ENCODE assay signal across 25 cellular contexts in the genomic region with DNA sequence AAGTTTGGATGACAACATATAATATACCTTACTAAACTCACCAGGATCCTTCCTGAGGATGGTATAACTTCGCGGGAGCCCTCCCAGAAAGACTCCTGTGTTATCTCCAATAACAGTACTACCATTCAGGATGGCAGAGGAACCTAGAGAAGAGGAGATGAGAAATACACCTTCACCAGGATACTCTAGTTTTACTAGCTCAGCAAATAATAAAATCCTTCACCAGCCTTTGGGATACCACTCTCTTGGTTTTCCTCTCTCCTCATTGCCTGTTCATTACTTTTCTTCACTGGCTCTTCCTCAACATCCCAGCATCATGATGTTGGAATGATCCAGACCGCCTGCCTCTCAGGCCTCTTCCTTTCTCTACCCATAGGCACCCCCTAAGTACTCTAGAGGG.
DNase-seq lines count a peak whose midpoint lies in the region; ATAC-seq, FAIRE-seq and TF ChIP-seq lines count a peak whose summit lies in the region.
"Had no signal": no experiment of that assay in that cellular context is flagged by ENCODE, and none has a peak within 500 bp of the region (broad histone marks: within the 10 kb centered on the region; RNA-seq: fewer than 3 reads in every experiment).

No MANE protein-coding gene starts in this region.

- no TSS peak for BruUV-seq in K562 (replicated peaks; lab: Mats Ljungman, UMichigan)
- no TSS peak for BruUV-seq in A673 (replicated peaks; lab: Mats Ljungman, UMichigan)

- H3K4me1 Mint-ChIP-seq in nephron progenitor cell = peaks cover 20% of the 10 kb centered on the region
- H3K4me1 Mint-ChIP-seq: CD14-positive monocyte; CD4-positive, alpha-beta memory T cell; CD4-positive, CD25-positive, alpha-beta regulatory T cell; CD8-positive, alpha-beta memory T cell had no signal

- POLR2A ChIA-PET in A549 (lab: Yijun Ruan, JAX) (no interaction called here), K562 (lab: Yijun Ruan, JAX) (no interaction called here), A673 (lab: Charles Lee; ENCODE audit: low non-redundant PET) (no interaction called here)

- H3K27me3 ChIP-seq in K562 (ENCODE audit: control insufficient read depth in 2 of 2, insufficient read depth in 2 of 2, low read length in 2 of 2) = no peaks in the 10 kb centered on the region
- peaks cover 4% of the 10 kb centered on the region for H3K27me3 ChIP-seq in A673 (replicated peaks; ENCODE audit: insufficient read depth, low read depth, low read length, poor library complexity)
- H3K27me3 ChIP-seq: BE2C, BLaER1 had no signal

- no peak overlapping the region for H3K9ac ChIP-seq in K562 (ENCODE audit: insufficient read depth in 1 of 2, low read depth in 2 of 2, low read length in 2 of 2)
- H3K9ac ChIP-seq: BLaER1 had no signal

- no peak for TF ChIP-seq CTCF in A549 (IDR thresholded peaks at IDR 0.05)
- no peak for TF ChIP-seq CTCF in K562 (IDR thresholded peaks at IDR 0.05 in 2 of 3, conservative IDR thresholded peaks at IDR 0.05 in 1 of 3; ENCODE audit: insufficient read depth in 2 of 3, low read depth in 1 of 3, low read length in 3 of 3)
- no peak for TF ChIP-seq CTCF in nephron progenitor cell (IDR thresholded peaks at IDR 0.05)
- no peak for TF ChIP-seq CTCF in A673 (conservative IDR thresholded peaks at IDR 0.05; ENCODE audit: low read depth, low read length)

- DNase-seq in A549 (ENCODE audit: low read depth in 1 of 2, low spot score in 1 of 2) = no peak
- no peak for DNase-seq in K562 (ENCODE audit: extremely low read depth in 1 of 4, low spot score in 3 of 4)
- no peak for DNase-seq in nephron progenitor cell
- no peak for DNase-seq in GM19240 (ENCODE audit: insufficient read length, low spot score)
- DNase-seq in A673 (ENCODE audit: low spot score) = no peak
- DNase-seq: 8988T; ACHN; BE2C; C1 segment of cervical spinal cord; CD4-positive, alpha-beta memory T cell; CD4-positive, CD25-positive, alpha-beta regulatory T cell; CD8-positive, alpha-beta memory T cell; COR-L47; DMS 273 treated with DMSO at 0.1 percent for 48 hours; DMS153; DMS53; DMS79; DND-41; EL; GF-D8 had no signal

- H3K9me3 Mint-ChIP-seq in nephron progenitor cell = no peaks in the 10 kb centered on the region

- H3K4me1 ChIP-seq in A549 = no peaks in the 10 kb centered on the region
- H3K4me1 ChIP-seq in K562 (replicated peaks in 1 of 2; ENCODE audit: control insufficient read depth in 2 of 2, insufficient read depth in 2 of 2, low read length in 2 of 2) = no peaks in the 10 kb centered on the region
- H3K4me1 ChIP-seq in A673 (ENCODE audit: insufficient read depth, low read length, poor library complexity, severe bottlenecking) = no peaks in the 10 kb centered on the region
- H3K4me1 ChIP-seq: BE2C, BLaER1 had no signal

- H3K79me2 ChIP-seq in K562 (ENCODE audit: control insufficient read depth, insufficient read depth, low read length) = no peaks in the 10 kb centered on the region

- H3K9me3 ChIP-seq in A549 (no peaks in the 10 kb centered on the region), K562 (replicated peaks; ENCODE audit: control insufficient read depth, insufficient read depth, low read depth, low read length) (no peaks in the 10 kb centered on the region), A673 (ENCODE audit: low read depth, low read length, poor library complexity, severe bottlenecking) (no peaks in the 10 kb centered on the region)
- H3K9me3 ChIP-seq: BE2C, BLaER1 had no signal

- H3K27ac ChIP-seq in A549 (no peak overlapping the region), K562 (ENCODE audit: extremely low read depth, low read depth, low read length) (no peak overlapping the region), A673 (ENCODE audit: low read depth, low read length, poor library complexity, severe bottlenecking) (no peak overlapping the region)
- H3K27ac ChIP-seq: BLaER1 had no signal

- TF ChIP-seq EP300 in A549 (IDR thresholded peaks at IDR 0.05) = no peak
- no peak for TF ChIP-seq EP300 in K562 (IDR thresholded peaks at IDR 0.05; ENCODE audit: low read length)

- H3K36me3 ChIP-seq in K562 (ENCODE audit: control insufficient read depth, insufficient read depth, low read length) = no peaks in the 10 kb centered on the region
- H3K36me3 ChIP-seq in A673 (ENCODE audit: insufficient read depth, low read length, poor library complexity, severe bottlenecking) = no peaks in the 10 kb centered on the region
- H3K36me3 ChIP-seq: BE2C, BLaER1 had no signal

- ATAC-seq in A549 (no peak), K562 (no peak)

- no peak overlapping the region for H3K4me3 ChIP-seq in A549
- H3K4me3 ChIP-seq in K562 = no peak overlapping the region
- no peak overlapping the region for H3K4me3 ChIP-seq in A673 (ENCODE audit: low read depth, low read length, poor library complexity, severe bottlenecking)
- H3K4me3 ChIP-seq: BLaER1 had no signal

- no peak overlapping the region for H3K4me3 Mint-ChIP-seq in nephron progenitor cell
- H3K4me3 Mint-ChIP-seq: CD14-positive monocyte; CD4-positive, alpha-beta memory T cell; CD4-positive, CD25-positive, alpha-beta regulatory T cell; CD8-positive, alpha-beta memory T cell had no signal

- TF ChIP-seq RAD21 in A549 (conservative IDR thresholded peaks at IDR 0.05 in 1 of 2, IDR thresholded peaks at IDR 0.05 in 1 of 2) = no peak
- no peak for TF ChIP-seq RAD21 in K562 (CRISPR knock-in tag; conservative IDR thresholded peaks at IDR 0.05 in 1 of 2, IDR thresholded peaks at IDR 0.05 in 1 of 2)

- in situ Hi-C loops in K562 (cut with MboI) = no loop called here

- H3K4me2 ChIP-seq in A549 (no peak overlapping the region), K562 (ENCODE audit: insufficient read depth, low read length) (no peak overlapping the region)
- H3K4me2 ChIP-seq: BLaER1 had no signal

- intact Hi-C loops in K562 (cut with micrococcal nuclease) = no loop called here
- intact Hi-C loops in A673 (cut with micrococcal nuclease; ENCODE audit: unreplicated experiment) = no loop called here

- no peak overlapping the region for H2AFZ ChIP-seq in K562 (ENCODE audit: low read depth, low read length)

- WGBS in A549 (ENCODE audit: missing lambda C conversion rate) = 10% methylated on average over 3 of the region's 3 CpGs
- 0% methylated on average over 3 of the region's 3 CpGs for whole genome bisulfite sequencing in K562 (ENCODE audit: insufficient coverage, low coverage, missing lambda C conversion rate)

- no peaks in the 10 kb centered on the region for H3K27me3 Mint-ChIP-seq in nephron progenitor cell (ENCODE audit: low read depth, poor library complexity)
- H3K27me3 Mint-ChIP-seq: CD4-positive, alpha-beta memory T cell; CD4-positive, CD25-positive, alpha-beta regulatory T cell; CD8-positive, alpha-beta memory T cell had no signal

- no peaks in the 10 kb centered on the region for H3K9me1 ChIP-seq in K562 (ENCODE audit: control insufficient read depth, insufficient read depth, low read length)

- H3K36me3 Mint-ChIP-seq in nephron progenitor cell (ENCODE audit: low read depth) = no peaks in the 10 kb centered on the region
- H3K36me3 Mint-ChIP-seq: CD14-positive monocyte; CD4-positive, alpha-beta memory T cell; CD4-positive, CD25-positive, alpha-beta regulatory T cell; CD8-positive, alpha-beta memory T cell had no signal

- TF ChIP-seq POLR2A in A549 (IDR thresholded peaks at IDR 0.05; ENCODE audit: low read length) (no peak), K562 (conservative IDR thresholded peaks at IDR 0.05) (no peak)

- no peaks in the 10 kb centered on the region for H4K20me1 ChIP-seq in K562 (replicated peaks; ENCODE audit: control insufficient read depth, insufficient read depth, low read length)
- H4K20me1 ChIP-seq: BLaER1 had no signal

- FAIRE-seq in A549 (lab: Jason Lieb, UNC) (no peak), K562 (lab: Jason Lieb, UNC) (no peak)
- FAIRE-seq: G401.6, GM12891, GM19239 had no signal

- CTCF ChIA-PET in A549 (lab: Yijun Ruan, JAX) (no interaction called here), K562 (lab: Yijun Ruan, JAX; ENCODE audit: low intra/inter-chr PET ratio) (no interaction called here), A673 (lab: Charles Lee) (no interaction called here)

- H3K27ac Mint-ChIP-seq in nephron progenitor cell = peak overlapping the region; percentile 66
- H3K27ac Mint-ChIP-seq: CD14-positive monocyte; CD4-positive, alpha-beta memory T cell; CD4-positive, CD25-positive, alpha-beta regulatory T cell; CD8-positive, alpha-beta memory T cell had no signal

TF ChIP-seq in A549, 52 proteins besides CTCF, POLR2A, EP300 and RAD21:
- no peak for TF ChIP-seq HOXB13 (CRISPR knock-in tag; IDR thresholded peaks at IDR 0.05; ENCODE audit: low read depth)
- no peak for TF ChIP-seq NR3C1 (IDR thresholded peaks at IDR 0.05)
- TF ChIP-seq CBX2 (IDR thresholded peaks at IDR 0.05; ENCODE audit: borderline replicate concordance, low read depth) = no peak
- TF ChIP-seq NFE2L2 (conservative IDR thresholded peaks at IDR 0.05; ENCODE audit: low read length) = no peak
- no peak for TF ChIP-seq ZC3H11A (IDR thresholded peaks at IDR 0.05)
- peak; percentile 39 for TF ChIP-seq MAFK (IDR thresholded peaks at IDR 0.05; ENCODE audit: partially characterized antibody)
- TF ChIP-seq KDM5A (IDR thresholded peaks at IDR 0.05) = no peak
- TF ChIP-seq PHF8 (IDR thresholded peaks at IDR 0.05; ENCODE audit: borderline replicate concordance, low read depth) = no peak

TF ChIP-seq in K562, 482 proteins besides CTCF, POLR2A, EP300 and RAD21 (continues in another document):
- TF ChIP-seq ZNF316 (IDR thresholded peaks at IDR 0.05) (0 out of 2 replicates have a peak, but pooled peaks have one; percentile 22), ZFP30 (CRISPR knock-in tag; IDR thresholded peaks at IDR 0.05; ENCODE audit: borderline replicate concordance) (no peak), NR3C1 (CRISPR knock-in tag; IDR thresholded peaks at IDR 0.05) (no peak)
- TF ChIP-seq, protein P1, sequence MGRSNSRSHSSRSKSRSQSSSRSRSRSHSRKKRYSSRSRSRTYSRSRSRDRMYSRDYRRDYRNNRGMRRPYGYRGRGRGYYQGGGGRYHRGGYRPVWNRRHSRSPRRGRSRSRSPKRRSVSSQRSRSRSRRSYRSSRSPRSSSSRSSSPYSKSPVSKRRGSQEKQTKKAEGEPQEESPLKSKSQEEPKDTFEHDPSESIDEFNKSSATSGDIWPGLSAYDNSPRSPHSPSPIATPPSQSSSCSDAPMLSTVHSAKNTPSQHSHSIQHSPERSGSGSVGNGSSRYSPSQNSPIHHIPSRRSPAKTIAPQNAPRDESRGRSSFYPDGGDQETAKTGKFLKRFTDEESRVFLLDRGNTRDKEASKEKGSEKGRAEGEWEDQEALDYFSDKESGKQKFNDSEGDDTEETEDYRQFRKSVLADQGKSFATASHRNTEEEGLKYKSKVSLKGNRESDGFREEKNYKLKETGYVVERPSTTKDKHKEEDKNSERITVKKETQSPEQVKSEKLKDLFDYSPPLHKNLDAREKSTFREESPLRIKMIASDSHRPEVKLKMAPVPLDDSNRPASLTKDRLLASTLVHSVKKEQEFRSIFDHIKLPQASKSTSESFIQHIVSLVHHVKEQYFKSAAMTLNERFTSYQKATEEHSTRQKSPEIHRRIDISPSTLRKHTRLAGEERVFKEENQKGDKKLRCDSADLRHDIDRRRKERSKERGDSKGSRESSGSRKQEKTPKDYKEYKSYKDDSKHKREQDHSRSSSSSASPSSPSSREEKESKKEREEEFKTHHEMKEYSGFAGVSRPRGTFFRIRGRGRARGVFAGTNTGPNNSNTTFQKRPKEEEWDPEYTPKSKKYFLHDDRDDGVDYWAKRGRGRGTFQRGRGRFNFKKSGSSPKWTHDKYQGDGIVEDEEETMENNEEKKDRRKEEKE (IDR thresholded peaks at IDR 0.05; ENCODE audit: borderline replicate concordance in 1 of 2, control insufficient read depth in 1 of 2, low read depth in 2 of 2, low read length in 1 of 2) = no peak

Comparison
In these comparisons a context has a peak if more than half of its experiments do, and no peak if none do; other contexts are left out.
1. Of the 35 proteins assayed by ChIP-seq in both K562 and A549: peak only in K562: none; only in A549: MAFK; in both: none; in neither: 34.